In the genomic region with DNA sequence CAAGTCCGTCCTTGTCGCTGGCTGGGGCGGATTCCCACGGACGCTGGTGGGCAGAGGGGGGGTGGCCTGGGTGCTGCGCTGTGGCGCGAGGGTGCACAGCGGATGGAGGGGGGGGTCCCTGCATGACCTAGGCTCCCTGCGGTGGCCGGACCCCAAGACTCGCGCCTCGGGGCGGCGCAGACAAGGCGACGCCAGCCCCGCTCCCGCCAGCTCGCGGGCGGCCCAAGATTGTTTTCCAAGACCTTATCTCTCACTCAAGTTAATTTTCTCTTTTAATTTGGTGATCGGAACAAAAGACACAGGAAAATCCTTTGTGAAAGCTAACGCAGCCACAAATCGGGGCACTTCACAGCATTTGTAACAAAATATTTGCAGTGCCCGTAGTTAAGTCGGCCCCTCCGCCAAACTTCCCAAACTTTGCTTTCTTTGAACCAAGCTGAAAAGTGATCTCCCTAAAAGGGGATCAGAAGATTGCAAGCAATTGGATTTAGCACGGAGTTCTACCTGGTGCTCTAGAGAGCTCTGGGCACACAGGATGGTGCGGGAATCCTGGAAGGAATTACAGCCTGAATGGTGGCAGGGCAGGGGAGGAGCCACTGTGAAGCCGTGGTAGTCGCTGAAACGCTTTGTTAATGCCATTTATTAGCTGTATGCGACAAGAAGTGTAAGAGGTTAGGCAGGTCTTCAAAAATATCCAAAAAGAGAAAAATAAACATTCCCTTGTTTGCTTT, we compare ENCODE assay signal across 8 cellular contexts. TPM values are rescaled to one million over a fixed set of nuclear protein-coding genes. Genes with fewer than 3 reads are reported as not detected.
DNase-seq lines count a peak whose midpoint lies in the region; ATAC-seq, FAIRE-seq and TF ChIP-seq lines count a peak whose summit lies in the region.

No MANE protein-coding gene starts in this region.

- H3K4me2 ChIP-seq in astrocyte (ENCODE audit: low read length) = peak overlapping the region; percentile 88

- CTCF ChIA-PET in activated naive CD4-positive, alpha-beta T cell treated with anti-CD3 and anti-CD28 coated beads, Interleukin-2, amount 10 ng/mL, durations not matched to agents 7 days and 5 days (lab: Charles Lee) = interaction anchor here (0.5 to 0.8 kb wide), 2 partner anchors 342 to 1250 kb away, joined by 3 read pairs; no protein-coding TSS in a partner anchor

- H3K9me3 ChIP-seq in astrocyte (ENCODE audit: insufficient read depth, low read depth, low read length) (peaks cover 7% of the 10 kb centered on the region), stomach (peaks cover 0 to 15% (median 9%) of the 10 kb centered on the region in 4 donors)

- TF ChIP-seq EP300 in stomach (IDR thresholded peaks at IDR 0.05) = no peak

- H3K4me1 Mint-ChIP-seq in activated naive CD4-positive, alpha-beta T cell treated with anti-CD3 and anti-CD28 coated beads, Interleukin-2, amount 10 ng/mL, durations not matched to agents 7 days and 5 days = peaks cover 41% of the 10 kb centered on the region
- peaks cover 14% of the 10 kb centered on the region for H3K4me1 Mint-ChIP-seq in astrocyte (ENCODE audit: low read depth, unreplicated experiment)

- H3K4me3 Mint-ChIP-seq in activated naive CD4-positive, alpha-beta T cell treated with anti-CD3 and anti-CD28 coated beads, Interleukin-2, amount 10 ng/mL, durations not matched to agents 7 days and 5 days = peak overlapping the region; percentile 10
- peak overlapping the region; percentile 73 for H3K4me3 Mint-ChIP-seq in astrocyte (ENCODE audit: unreplicated experiment)

- no peak for FAIRE-seq in astrocyte (lab: Jason Lieb, UNC)

- H3K36me3 Mint-ChIP-seq in activated naive CD4-positive, alpha-beta T cell treated with anti-CD3 and anti-CD28 coated beads, Interleukin-2, amount 10 ng/mL, durations not matched to agents 7 days and 5 days = peaks cover 16% of the 10 kb centered on the region
- peaks cover 5% of the 10 kb centered on the region for H3K36me3 Mint-ChIP-seq in astrocyte (ENCODE audit: low read depth, unreplicated experiment)

- DNase-seq in activated naive CD4-positive, alpha-beta T cell treated with anti-CD3 and anti-CD28 coated beads, Interleukin-2, amount 10 ng/mL, durations not matched to agents 7 days and 5 days = no peak
- DNase-seq in activated naive CD4-positive, alpha-beta T cell treated with anti-CD3 and anti-CD28 coated beads, Interleukin-2, amount 50 U/mL, for 16 hours = no peak
- DNase-seq in astrocyte (ENCODE audit: low read depth) (no peak), kidney epithelial cell (ENCODE audit: low read depth) (no peak), stomach (no peak), NCI-H1930 (lab: John Stamatoyannopoulos, UW) (no peak), glomerular visceral epithelial cell (ENCODE audit: extremely low spot score) (no peak)

- no peaks in the 10 kb centered on the region for H3K27me3 ChIP-seq in astrocyte (ENCODE audit: insufficient read depth, low read length)
- no peaks in the 10 kb centered on the region for H3K27me3 ChIP-seq in kidney epithelial cell (ENCODE audit: control insufficient read depth, insufficient read depth, low read length)
- peaks cover 0 to 24% (median 5%) of the 10 kb centered on the region in 3 donors for H3K27me3 ChIP-seq in stomach

- H3K36me3 ChIP-seq in astrocyte (ENCODE audit: insufficient read depth, low read length) (no peaks in the 10 kb centered on the region), kidney epithelial cell (ENCODE audit: control insufficient read depth, insufficient read depth, low read length) (no peaks in the 10 kb centered on the region), stomach (no peaks in the 10 kb centered on the region)

- H2AFZ ChIP-seq in astrocyte (ENCODE audit: low read depth, low read length) = peak overlapping the region; percentile 89

- H3K27me3 Mint-ChIP-seq in activated naive CD4-positive, alpha-beta T cell treated with anti-CD3 and anti-CD28 coated beads, Interleukin-2, amount 10 ng/mL, durations not matched to agents 7 days and 5 days = peaks cover 64% of the 10 kb centered on the region
- peaks cover 23% of the 10 kb centered on the region for H3K27me3 Mint-ChIP-seq in astrocyte (ENCODE audit: low read depth, unreplicated experiment)

- peaks cover 20% of the 10 kb centered on the region for H3K9me3 Mint-ChIP-seq in activated naive CD4-positive, alpha-beta T cell treated with anti-CD3 and anti-CD28 coated beads, Interleukin-2, amount 10 ng/mL, durations not matched to agents 7 days and 5 days
- peaks cover 17% of the 10 kb centered on the region for H3K9me3 Mint-ChIP-seq in astrocyte (ENCODE audit: unreplicated experiment)

- TF ChIP-seq CTCF in astrocyte (IDR thresholded peaks at IDR 0.05; ENCODE audit: insufficient read depth, low read depth, low read length) = no peak
- no peak for TF ChIP-seq CTCF in kidney epithelial cell (IDR thresholded peaks at IDR 0.05; ENCODE audit: insufficient read depth, low read length, poor library complexity, severe bottlenecking)
- no peak for TF ChIP-seq CTCF in stomach (IDR thresholded peaks at IDR 0.05)

- WGBS in stomach, 5 donors = 2 to 7% (median 5%) methylated on average over 30 to 35 of the region's 35 CpGs

- no peak for ATAC-seq in HG02571 (IDR thresholded peaks at IDR 0.05; ENCODE audit: unreplicated experiment)

- intact Hi-C loops in stomach (cut with DNase I; ENCODE audit: low total_unique reads) = no loop called here

- H3K4me1 ChIP-seq in astrocyte (ENCODE audit: insufficient read depth, low read length) (peaks cover 39% of the 10 kb centered on the region), stomach (peaks cover 38 to 54% (median 50%) of the 10 kb centered on the region in 4 donors)

- H3K4me3 ChIP-seq in astrocyte (ENCODE audit: insufficient read depth, low read depth, low read length) = peak overlapping the region; percentile 54
- H3K4me3 ChIP-seq in kidney epithelial cell (ENCODE audit: low read depth, low read length) = peak overlapping the region; percentile 11
- H3K4me3 ChIP-seq in stomach = peak overlapping the region; percentile 48 to 57 (median 54)

- peak overlapping the region; percentile 76 for H3K9ac ChIP-seq in astrocyte (ENCODE audit: low read length)

- no peak for TF ChIP-seq POLR2A in stomach (IDR thresholded peaks at IDR 0.05)

- H3K27ac ChIP-seq in astrocyte (ENCODE audit: low read depth, low read length) (peak overlapping the region; percentile 93), stomach (peak overlapping the region; percentile 71 to 99 (median 98))

- H3K27ac Mint-ChIP-seq in activated naive CD4-positive, alpha-beta T cell treated with anti-CD3 and anti-CD28 coated beads, Interleukin-2, amount 10 ng/mL, durations not matched to agents 7 days and 5 days = no peak overlapping the region
- H3K27ac Mint-ChIP-seq in astrocyte (ENCODE audit: unreplicated experiment) = no peak overlapping the region

- peaks cover 1% of the 10 kb centered on the region for H4K20me1 ChIP-seq in astrocyte (ENCODE audit: insufficient read depth, low read length)

- H3K79me2 ChIP-seq in astrocyte (ENCODE audit: insufficient read depth, low read length) = peaks cover 2% of the 10 kb centered on the region

RNA-seq across cellular contexts. Expression of a gene that starts 4.8 kb away (rescaled TPM):
- total RNA-seq in astrocyte = 7.7 and 13.6 TPM in 2 replicates
- total RNA-seq in kidney epithelial cell = 19.4 and 30.8 TPM in 2 replicates
- total RNA-seq in stomach = 100 to 1,000 TPM in 4 of 5 donors, 10 to 100 TPM in 1; 89.8 to 255 (median 176) TPM
- polyA plus RNA-seq in stomach = 10 to 100 TPM; 40.6 to 67.2 (median 57.6) TPM
